In the genomic region with DNA sequence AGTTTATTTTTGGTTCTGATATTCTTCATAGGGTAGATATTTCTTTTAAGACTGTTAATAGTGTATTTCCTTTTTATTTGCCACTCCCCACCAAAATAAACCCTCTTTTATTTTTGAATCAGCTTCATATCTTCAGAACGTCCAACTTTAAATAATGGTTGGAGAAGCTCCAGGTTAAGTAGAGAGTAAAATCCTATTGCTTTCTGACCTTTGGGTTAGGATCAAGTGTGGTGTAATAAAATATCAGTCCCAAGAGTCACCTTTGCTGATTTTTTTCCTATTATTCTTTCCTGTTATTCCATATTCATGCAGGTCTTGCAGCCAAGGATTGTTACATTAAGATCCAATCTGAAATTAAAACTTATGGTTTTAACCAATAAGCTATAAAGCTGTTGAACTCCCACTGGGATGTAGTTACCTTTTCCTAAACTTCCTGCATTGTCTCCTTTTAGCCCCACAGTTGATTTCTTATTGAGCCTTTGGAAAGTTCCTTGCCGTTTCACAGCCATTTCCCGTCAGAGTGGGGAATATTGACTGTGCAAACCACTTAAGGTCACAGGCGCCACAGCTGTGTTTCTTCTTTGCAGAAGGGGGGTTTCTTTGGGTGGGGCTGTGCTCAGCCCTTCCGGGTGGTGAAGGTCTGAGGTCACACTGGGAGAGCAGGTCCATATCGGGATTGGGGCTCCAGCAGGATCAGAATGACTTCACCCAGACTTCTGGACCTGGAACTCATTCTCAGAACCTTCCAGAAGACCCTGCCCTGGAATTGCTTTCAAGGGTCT, we compare ENCODE assay signal across 26 cellular contexts.
"Had no signal": no experiment of that assay in that cellular context is flagged by ENCODE, and none has a peak within 500 bp of the region (broad histone marks: within the 10 kb centered on the region; RNA-seq: fewer than 3 reads in every experiment).

No MANE protein-coding gene starts in this region.

- H3K4me3 ChIP-seq: breast epithelium, mucosa of descending colon, ovary, prostate gland, stomach, thyroid gland, upper lobe of left lung had no signal

- H3K27me3 ChIP-seq: breast epithelium, foreskin keratinocyte, ovary, stomach, thyroid gland, upper lobe of left lung had no signal

- H3K9me3 ChIP-seq: ovary, prostate gland, thyroid gland, upper lobe of left lung had no signal

- H3K27me3 Mint-ChIP-seq: activated CD4-positive, alpha-beta memory T cell treated with anti-CD3 and anti-CD28 coated beads for 36 hours; stimulated activated naive B cell treated with anti-CD40 and anti-IgM and Interleukin-4, amounts not matched to agents 10 μg/mL and 1 μg/mL and 100 μg/mL, for 72 hours had no signal

- H3K4me1 Mint-ChIP-seq: central memory CD8-positive, alpha-beta T cell; endodermal cell had no signal

- H3K9me3 Mint-ChIP-seq: central memory CD8-positive, alpha-beta T cell had no signal

- H3K27ac ChIP-seq: breast epithelium, foreskin keratinocyte, ovary, prostate gland, upper lobe of left lung, VCaP had no signal

- H3K4me3 Mint-ChIP-seq: activated CD4-positive, alpha-beta memory T cell treated with anti-CD3 and anti-CD28 coated beads for 36 hours; activated T-cell treated with anti-CD3 and anti-CD28 coated beads, Interleukin-2, amount 50 U/mL, for 24 hours; central memory CD8-positive, alpha-beta T cell; dendritic cell treated with granulocyte-macrophage colony-stimulating factor and Interleukin-4, amounts not matched to agents 40 ng/mL and 50 ng/mL, for 4 days; endodermal cell; nephron progenitor cell; stimulated activated naive B cell treated with anti-CD40 and anti-IgM and Interleukin-4, amounts not matched to agents 10 μg/mL and 1 μg/mL and 100 μg/mL, for 72 hours; T-helper 1 cell treated with Interleukin-12 subunit alpha and Interleukin-12 subunit beta and Interleukin-4 antibody, amounts not matched to agents 30 μg/mL and 1 μg/mL, for 36 hours had no signal

- H3K4me1 ChIP-seq: breast epithelium, foreskin keratinocyte, prostate gland had no signal

- H3K36me3 Mint-ChIP-seq: activated CD4-positive, alpha-beta memory T cell treated with anti-CD3 and anti-CD28 coated beads for 36 hours; stimulated activated naive B cell treated with anti-CD40 and anti-IgM and Interleukin-4, amounts not matched to agents 10 μg/mL and 1 μg/mL and 100 μg/mL, for 72 hours had no signal

- DNase-seq: activated CD4-positive, alpha-beta memory T cell treated with anti-CD3 and anti-CD28 coated beads for 36 hours; activated CD4-positive, alpha-beta T cell treated with anti-CD3 and anti-CD28 coated beads for 4 hours; activated CD8-positive, alpha-beta memory T cell treated with anti-CD3 and anti-CD28 coated beads, Interleukin-2, amount 50 U/mL, for 48 hours; activated gamma-delta T cell treated with Interleukin-2 at 50 U/mL for 16 hours; activated naive CD4-positive, alpha-beta T cell treated with anti-CD3 and anti-CD28 coated beads, Interleukin-2, amount 50 U/mL, for 16 hours; activated T-cell treated with anti-CD3 and anti-CD28 coated beads, Interleukin-2, amount 50 U/mL, for 24 hours; amniotic stem cell; endodermal cell; foreskin keratinocyte; mucosa of descending colon; nephron progenitor cell; ovary; retina; stimulated activated CD4-positive, alpha-beta T cell treated with anti-CD3 and anti-CD28 coated beads, Interleukin-15, amount 100 ng/mL, for 24 hours; stimulated activated CD4-positive, alpha-beta T cell treated with anti-CD3 and anti-CD28 coated beads, Interleukin-2, amount 100 ng/mL, for 24 hours; stimulated activated naive B cell treated with anti-CD40 and anti-IgM and Interleukin-4, amounts not matched to agents 10 μg/mL and 1 μg/mL and 100 μg/mL, for 72 hours; stomach; T-helper 9 cell; thyroid gland; upper lobe of left lung had no signal

- H3K27ac Mint-ChIP-seq: activated CD4-positive, alpha-beta memory T cell treated with anti-CD3 and anti-CD28 coated beads for 36 hours; activated T-cell treated with anti-CD3 and anti-CD28 coated beads, Interleukin-2, amount 50 U/mL, for 24 hours; dendritic cell treated with granulocyte-macrophage colony-stimulating factor and Interleukin-4, amounts not matched to agents 40 ng/mL and 50 ng/mL, for 4 days; endodermal cell; nephron progenitor cell; stimulated activated naive B cell treated with anti-CD40 and anti-IgM and Interleukin-4, amounts not matched to agents 10 μg/mL and 1 μg/mL and 100 μg/mL, for 72 hours; T-helper 1 cell treated with Interleukin-12 subunit alpha and Interleukin-12 subunit beta and Interleukin-4 antibody, amounts not matched to agents 30 μg/mL and 1 μg/mL, for 36 hours had no signal

- H3K36me3 ChIP-seq: breast epithelium, ovary, prostate gland, stomach, thyroid gland, upper lobe of left lung had no signal
